In the genomic region with DNA sequence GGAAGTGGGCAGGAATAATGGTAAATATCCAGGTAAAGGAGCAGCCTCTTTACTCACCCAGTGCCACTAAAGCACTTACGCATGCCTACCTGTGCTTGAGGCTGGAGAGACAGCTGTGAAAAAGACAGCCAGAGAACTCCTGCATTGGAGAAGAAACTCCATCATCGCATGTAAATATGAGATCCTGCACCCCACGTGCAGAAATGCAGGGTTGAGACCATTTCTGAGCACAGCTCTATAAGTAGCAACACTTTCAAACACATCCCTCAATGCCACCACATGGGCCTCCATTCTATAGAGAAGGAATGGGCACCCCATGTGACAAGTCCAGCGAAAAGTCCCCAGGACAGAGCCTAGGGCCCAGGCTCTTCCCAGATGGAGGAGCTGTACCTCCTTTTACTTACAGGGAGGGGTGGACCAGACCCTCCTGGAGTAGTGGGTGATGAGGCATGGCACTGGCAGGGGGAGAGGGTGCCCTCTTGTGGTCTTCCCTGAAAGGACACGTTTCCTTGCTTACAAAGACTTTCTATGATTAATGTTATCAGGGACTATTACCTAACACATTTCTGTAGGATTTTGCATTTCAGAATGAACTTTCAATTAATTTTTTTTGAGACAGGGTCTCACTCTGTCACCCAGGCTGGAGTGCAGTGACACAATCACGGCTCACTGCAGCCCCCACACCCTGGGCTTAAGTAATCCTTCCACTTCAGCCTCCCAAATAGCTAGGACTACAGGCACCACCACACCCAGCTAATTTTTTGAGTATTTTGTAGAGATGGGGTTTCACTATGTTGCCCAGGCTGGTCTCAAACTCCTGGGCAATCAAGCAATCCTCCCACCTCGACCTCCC, we compare ENCODE assay signal across 8 cellular contexts. TPM values are rescaled to one million over a fixed set of nuclear protein-coding genes. Genes with fewer than 3 reads are reported as not detected.
A peak's percentile ranks its signal among the peaks of the same experiment; 100 is the strongest.
DNase-seq lines count a peak whose midpoint lies in the region; ATAC-seq, FAIRE-seq and TF ChIP-seq lines count a peak whose summit lies in the region.

No MANE protein-coding gene starts in this region.

- H3K9me3 Mint-ChIP-seq in activated CD8-positive, alpha-beta T cell treated with anti-CD3 and anti-CD28 coated beads for 36 hours, result no peaks in the 10 kb centered on the region
- H3K9me3 Mint-ChIP-seq in endothelial cell (ENCODE audit: unreplicated experiment), result no peaks in the 10 kb centered on the region
- H3K9me3 Mint-ChIP-seq in naive thymus-derived CD8-positive, alpha-beta T cell, result no peaks in the 10 kb centered on the region

- 41% methylated on average over 7 of the region's 7 CpGs for WGBS in suprapubic skin

- peak; percentile 78 for ATAC-seq in activated CD8-positive, alpha-beta T cell treated with anti-CD3 and anti-CD28 coated beads for 36 hours
- peak; percentile 44 to 49 for ATAC-seq in naive thymus-derived CD8-positive, alpha-beta T cell
- no peak for ATAC-seq in GM19455 (IDR thresholded peaks at IDR 0.05; ENCODE audit: unreplicated experiment)

- H3K27me3 ChIP-seq in AG04450 (ENCODE audit: control insufficient read depth, insufficient read depth, low read length) (no peaks in the 10 kb centered on the region), suprapubic skin (no peaks in the 10 kb centered on the region)

- no peaks in the 10 kb centered on the region for H3K9me3 ChIP-seq in AG04450 (ENCODE audit: control insufficient read depth, insufficient read depth, low read length)
- no peaks in the 10 kb centered on the region for H3K9me3 ChIP-seq in suprapubic skin

- H3K4me3 ChIP-seq in AG04450 (ENCODE audit: low read depth, low read length), result no peak overlapping the region
- H3K4me3 ChIP-seq in suprapubic skin, result no peak overlapping the region

- POLR2A ChIA-PET in AG04450 (lab: Yijun Ruan, JAX), result interaction anchor here (0.5 to 5.5 kb wide), 25 partner anchors 10 to 190 kb away, joined by 3 to 31 read pairs (median 6); a partner anchor contains a TSS
- POLR2A ChIA-PET in activated CD8-positive, alpha-beta T cell treated with anti-CD3 and anti-CD28 coated beads for 36 hours (lab: Charles Lee), result interaction anchor here (1.1 kb wide), 1 partner anchor 215 kb away, joined by 3 read pairs; no protein-coding TSS in a partner anchor
- POLR2A ChIA-PET in naive thymus-derived CD8-positive, alpha-beta T cell (lab: Charles Lee), result no interaction called here

- peaks cover 9% of the 10 kb centered on the region for H3K4me1 Mint-ChIP-seq in activated CD8-positive, alpha-beta T cell treated with anti-CD3 and anti-CD28 coated beads for 36 hours (ENCODE audit: low read depth)
- H3K4me1 Mint-ChIP-seq in endothelial cell (ENCODE audit: unreplicated experiment), result peaks cover 16% of the 10 kb centered on the region
- H3K4me1 Mint-ChIP-seq in naive thymus-derived CD8-positive, alpha-beta T cell, result peaks cover 0 to 9% (median 7%) of the 10 kb centered on the region in 4 donors

- H3K4me3 Mint-ChIP-seq in activated CD8-positive, alpha-beta T cell treated with anti-CD3 and anti-CD28 coated beads for 36 hours, result no peak overlapping the region
- no peak overlapping the region for H3K4me3 Mint-ChIP-seq in endothelial cell (ENCODE audit: unreplicated experiment)
- no peak overlapping the region for H3K4me3 Mint-ChIP-seq in naive thymus-derived CD8-positive, alpha-beta T cell

- no peak for TF ChIP-seq EP300 in suprapubic skin (IDR thresholded peaks at IDR 0.05)

- peaks cover 1% of the 10 kb centered on the region for H3K27me3 Mint-ChIP-seq in activated CD8-positive, alpha-beta T cell treated with anti-CD3 and anti-CD28 coated beads for 36 hours
- peaks cover 2% of the 10 kb centered on the region for H3K27me3 Mint-ChIP-seq in endothelial cell (ENCODE audit: unreplicated experiment)
- H3K27me3 Mint-ChIP-seq in naive thymus-derived CD8-positive, alpha-beta T cell, result peaks cover 0 to 10% (median 3%) of the 10 kb centered on the region in 5 donors

- peak overlapping the region; percentile 84 for H3K27ac ChIP-seq in AG04450 (ENCODE audit: low read depth, low read length)
- H3K27ac ChIP-seq in suprapubic skin, result no peak overlapping the region

- H3K4me1 ChIP-seq in suprapubic skin, result peaks cover 27% of the 10 kb centered on the region

- intact Hi-C loops in activated CD8-positive, alpha-beta T cell treated with anti-CD3 and anti-CD28 coated beads for 36 hours (cut with micrococcal nuclease), result loop anchor here (5.0 to 10.0 kb wide), 2 partner anchors 52 to 120 kb away; no protein-coding TSS in a partner anchor

- DNase-seq in AG04450 (ENCODE audit: low read depth, low spot score) (peak; percentile 76), GM18507 (ENCODE audit: extremely low spot score, insufficient read length, low read depth) (peak; percentile 36), NCI-H526 treated with DMSO at 0.1 percent for 48 hours (lab: John Stamatoyannopoulos, UW) (peak; percentile 12), endothelial cell (ENCODE audit: low spot score) (peak; percentile 74), suprapubic skin (ENCODE audit: low spot score in 2 of 2) (no peak)
- peak; percentile 76 for DNase-seq in activated CD8-positive, alpha-beta T cell treated with anti-CD3 and anti-CD28 coated beads for 36 hours
- DNase-seq in naive thymus-derived CD8-positive, alpha-beta T cell, result peak; percentile 12 to 70 (median 44)

- TF ChIP-seq CTCF in AG04450 (IDR thresholded peaks at IDR 0.05; ENCODE audit: low read depth, low read length) (peak; percentile 91), endothelial cell (IDR thresholded peaks at IDR 0.05; ENCODE audit: unreplicated experiment) (peak; percentile 80), suprapubic skin (IDR thresholded peaks at IDR 0.05) (peak; percentile 56 to 85)
- TF ChIP-seq CTCF in activated CD8-positive, alpha-beta T cell treated with anti-CD3 and anti-CD28 coated beads for 36 hours (IDR thresholded peaks at IDR 0.05), result peak; percentile 91

- no peaks in the 10 kb centered on the region for H3K36me3 ChIP-seq in suprapubic skin

- no peak overlapping the region for H3K27ac Mint-ChIP-seq in activated CD8-positive, alpha-beta T cell treated with anti-CD3 and anti-CD28 coated beads for 36 hours
- no peak overlapping the region for H3K27ac Mint-ChIP-seq in endothelial cell (ENCODE audit: unreplicated experiment)
- no peak overlapping the region for H3K27ac Mint-ChIP-seq in naive thymus-derived CD8-positive, alpha-beta T cell

- CTCF ChIA-PET in AG04450 (lab: Charles Lee), result interaction anchor here (0.6 to 8.9 kb wide), 24 partner anchors 10 to 186 kb away, joined by 3 to 138 read pairs (median 10); a partner anchor contains a TSS
- CTCF ChIA-PET in activated CD8-positive, alpha-beta T cell treated with anti-CD3 and anti-CD28 coated beads for 36 hours (lab: Charles Lee), result interaction anchor here (0.6 to 5.8 kb wide), 46 partner anchors 9 to 296 kb away, joined by 3 to 60 read pairs (median 4); a partner anchor contains a TSS

- peak; percentile 12 for FAIRE-seq in GM18507 (lab: Jason Lieb, UNC)

- H3K36me3 Mint-ChIP-seq in activated CD8-positive, alpha-beta T cell treated with anti-CD3 and anti-CD28 coated beads for 36 hours (ENCODE audit: low read depth), result no peaks in the 10 kb centered on the region
- H3K36me3 Mint-ChIP-seq in endothelial cell (ENCODE audit: low read depth, unreplicated experiment), result no peaks in the 10 kb centered on the region
- H3K36me3 Mint-ChIP-seq in naive thymus-derived CD8-positive, alpha-beta T cell, result no peaks in the 10 kb centered on the region

- TF ChIP-seq POLR2A in suprapubic skin (IDR thresholded peaks at IDR 0.05), result no peak

RNA-seq across cellular contexts. Expression of a gene that starts 55.3 kb away (rescaled TPM):
- 0.24 TPM in 1 of 2 replicates, not detected in the other for polyA plus RNA-seq in AG04450 (2011; rRNA removed)
- 0.41 TPM in 1 of 2 replicates, not detected in the other for polyA minus RNA-seq in AG04450 (2011; rRNA and poly(A)+ RNA removed)
- total RNA-seq in activated CD8-positive, alpha-beta T cell treated with anti-CD3 and anti-CD28 coated beads for 36 hours, result not detected
- total RNA-seq in endothelial cell (ENCODE audit: unreplicated experiment) (not detected), suprapubic skin (not detected)
- not detected for total RNA-seq in naive thymus-derived CD8-positive, alpha-beta T cell
- not detected for polyA plus RNA-seq in naive thymus-derived CD8-positive, alpha-beta T cell

Comparison
In these comparisons a context has a peak if more than half of its experiments do, and no peak if none do; other contexts are left out.
1. DNase-seq: peak in AG04450 (single experiment), GM18507 (single experiment), NCI-H526 treated with DMSO at 0.1 percent for 48 hours (single experiment), activated CD8-positive, alpha-beta T cell treated with anti-CD3 and anti-CD28 coated beads for 36 hours (single experiment), endothelial cell (single experiment) and naive thymus-derived CD8-positive, alpha-beta T cell (10 of 10); none in suprapubic skin (0 of 2).
2. Peak in every context shown above with its lines, with median percentiles within 50 percentile points of each other: CTCF ChIP-seq.